Comparison of ENCODE assay signal across 8 cellular contexts in genomic region chr6:43774776-43775583, GRCh38. TPM values are rescaled to one million over a fixed set of nuclear protein-coding genes. Genes with fewer than 3 reads are reported as not detected.
DNase-seq lines count a peak whose midpoint lies in the region; ATAC-seq and TF ChIP-seq lines count a peak whose summit lies in the region.

No MANE protein-coding gene starts in this region.

- H3K4me2 ChIP-seq in PC-3 (ENCODE audit: low read length) = peak overlapping the region; percentile 98
- peak overlapping the region; percentile 99 for H3K4me2 ChIP-seq in neural progenitor cell

- H2AFZ ChIP-seq in PC-3 (ENCODE audit: low read length) (no peak overlapping the region), neural progenitor cell (replicated peaks) (no peak overlapping the region)

- H3K27ac Mint-ChIP-seq in neural progenitor cell = peak overlapping the region; percentile 38

- peak in 1 of 2 donors; percentile 26 for TF ChIP-seq POLR2A in tibial nerve (IDR thresholded peaks at IDR 0.05)

- peaks cover 32% of the 10 kb centered on the region for H3K36me3 Mint-ChIP-seq in neural progenitor cell

- peak; percentile 75 for DNase-seq in Ammon's horn (ENCODE audit: low spot score)
- peak; percentile 90 for DNase-seq in GM19240 (ENCODE audit: insufficient read length, low spot score)
- peak; percentile 58 for DNase-seq in PC-3
- peak; percentile 23 to 31 for DNase-seq in activated T-helper 1 cell treated with anti-CD3 and anti-CD28 coated beads, Interleukin-2, amount 50 U/mL, for 16 hours (ENCODE audit: low read depth in 1 of 2, low spot score in 1 of 2)
- peak; percentile 73 for DNase-seq in fibroblast of mammary gland (ENCODE audit: low read depth)
- peak; percentile 93 for DNase-seq in neural progenitor cell (ENCODE audit: low spot score)
- DNase-seq in tibial nerve (ENCODE audit: low spot score in 2 of 2) = peak; percentile 70 to 72

- H3K9me2 ChIP-seq in PC-3 (replicated peaks; ENCODE audit: low read length) = no peaks in the 10 kb centered on the region

- peaks cover 2% of the 10 kb centered on the region for H3K9me3 Mint-ChIP-seq in neural progenitor cell

- H3K27me3 Mint-ChIP-seq in neural progenitor cell (ENCODE audit: insufficient read depth, low read depth) = peaks cover 14% of the 10 kb centered on the region

- H3K4me1 ChIP-seq in PC-3 (ENCODE audit: insufficient read depth, low read length) (peaks cover 20% of the 10 kb centered on the region), neural progenitor cell (peaks cover 31% of the 10 kb centered on the region), tibial nerve (peaks cover 0 to 61% (median 26%) of the 10 kb centered on the region in 4 donors)

- CTCF ChIA-PET in PC-3 (lab: Charles Lee) = interaction anchor here (0.9 to 1.2 kb wide), 2 partner anchors 72 to 146 kb away, joined by 3 to 6 read pairs; partner anchors contain the start of gene GTPBP2

- H3K9me3 ChIP-seq in PC-3 (ENCODE audit: low read length) (no peaks in the 10 kb centered on the region), neural progenitor cell (ENCODE audit: low read depth) (no peaks in the 10 kb centered on the region), tibial nerve (no peaks in the 10 kb centered on the region)

- intact Hi-C loops in PC-3 (cut with micrococcal nuclease) = loop anchor here (5.0 to 10.0 kb wide), 2 partner anchors 50 to 177 kb away; no protein-coding TSS in a partner anchor

- 18 to 25% methylated on average over 17 of the region's 17 CpGs for WGBS in tibial nerve, 2 donors

- H3K27me3 ChIP-seq in PC-3 (ENCODE audit: low read length) (no peaks in the 10 kb centered on the region), neural progenitor cell (peaks cover 5% of the 10 kb centered on the region), tibial nerve (no peaks in the 10 kb centered on the region)

- no peaks in the 10 kb centered on the region for H3F3A ChIP-seq in PC-3 (ENCODE audit: low read length, unreplicated experiment)
- H3F3A ChIP-seq in neural progenitor cell (ENCODE audit: low read depth) = peaks cover 23% of the 10 kb centered on the region

- TF ChIP-seq CTCF in PC-3 (conservative IDR thresholded peaks at IDR 0.05; ENCODE audit: low read depth, low read length) (peak; percentile 87), fibroblast of mammary gland (conservative IDR thresholded peaks at IDR 0.05; ENCODE audit: control insufficient read depth, insufficient read depth, low read depth, low read length) (peak; percentile 83), neural progenitor cell (IDR thresholded peaks at IDR 0.05) (peak; percentile 79), tibial nerve (IDR thresholded peaks at IDR 0.05) (peak; percentile 78 to 94 (median 93))

- H3K9ac ChIP-seq in PC-3 (ENCODE audit: low read length) = no peak overlapping the region
- no peak overlapping the region for H3K9ac ChIP-seq in neural progenitor cell

- H3K4me1 Mint-ChIP-seq in neural progenitor cell = peaks cover 31% of the 10 kb centered on the region

- no peak overlapping the region for H3K27ac ChIP-seq in PC-3 (ENCODE audit: low read length)
- no peak overlapping the region for H3K27ac ChIP-seq in neural progenitor cell
- peak overlapping the region; percentile 66 to 93 (median 88) for H3K27ac ChIP-seq in tibial nerve

- no peak for TF ChIP-seq EP300 in tibial nerve (IDR thresholded peaks at IDR 0.05)

- ATAC-seq in PC-3 (no peak), GM19351 (IDR thresholded peaks at IDR 0.05; ENCODE audit: unreplicated experiment) (no peak)

- H3K4me3 Mint-ChIP-seq in neural progenitor cell = peak overlapping the region; percentile 99

- H3K36me3 ChIP-seq in PC-3 (ENCODE audit: low read depth, low read length) = peaks cover 73% of the 10 kb centered on the region
- H3K36me3 ChIP-seq in neural progenitor cell = no peaks in the 10 kb centered on the region
- H3K36me3 ChIP-seq in tibial nerve = peaks cover 0 to 41% (median 0%) of the 10 kb centered on the region in 3 donors

- POLR2A ChIA-PET in PC-3 (lab: Charles Lee; ENCODE audit: unreplicated experiment) = interaction anchor here (0.6 kb wide), 1 partner anchor 200 kb away, joined by 3 read pairs; no protein-coding TSS in a partner anchor

- H3K4me3 ChIP-seq in PC-3 (ENCODE audit: low read length) = peak overlapping the region; percentile 98
- H3K4me3 ChIP-seq in fibroblast of mammary gland (ENCODE audit: control insufficient read depth, low read depth, low read length) = peak overlapping the region; percentile 21
- H3K4me3 ChIP-seq in neural progenitor cell = peak overlapping the region; percentile 28
- H3K4me3 ChIP-seq in tibial nerve = peak overlapping the region in 2 of 4 donors; percentile 17 to 83

- peaks cover 71% of the 10 kb centered on the region for H4K20me1 ChIP-seq in PC-3 (ENCODE audit: low read length)
- H4K20me1 ChIP-seq in neural progenitor cell (ENCODE audit: low read depth) = peaks cover 86% of the 10 kb centered on the region

- H3K79me2 ChIP-seq in PC-3 (ENCODE audit: low read length) (peaks cover 100% of the 10 kb centered on the region), neural progenitor cell (ENCODE audit: low read depth) (peaks cover 70% of the 10 kb centered on the region)

- no TSS peak for BruUV-seq in PC-3 (replicated peaks; lab: Mats Ljungman, UMichigan)

RNA-seq across cellular contexts. Expression of gene VEGFA, which starts 5.0 kb away (rescaled TPM):
- 146 and 190 TPM in 2 replicates for total RNA-seq in PC-3 (2014; rRNA removed)
- total RNA-seq in neural progenitor cell (ENCODE audit: low replicate concordance) = 49.6 and 78.6 TPM in 2 replicates
- 100 to 1,000 TPM; 175 to 220 (median 177) TPM for total RNA-seq in tibial nerve

Comparison
In these comparisons a context has a peak if more than half of its experiments do, and no peak if none do; other contexts are left out.
1. DNase-seq: peak in every context shown above with its lines; median percentile 93 in neural progenitor cell; 90 in GM19240; 75 in Ammon's horn; 73 in fibroblast of mammary gland; 71 in tibial nerve; 58 in PC-3; 27 in activated T-helper 1 cell treated with anti-CD3 and anti-CD28 coated beads, Interleukin-2, amount 50 U/mL, for 16 hours.
2. H3K27ac ChIP-seq: peak in tibial nerve (4 of 4); none in PC-3 (single experiment) and neural progenitor cell (single experiment).
3. Peak in every context shown above with its lines, with median percentiles within 50 percentile points of each other: CTCF ChIP-seq.